ENCODE assay signal across 9 cellular contexts in the genomic region with DNA sequence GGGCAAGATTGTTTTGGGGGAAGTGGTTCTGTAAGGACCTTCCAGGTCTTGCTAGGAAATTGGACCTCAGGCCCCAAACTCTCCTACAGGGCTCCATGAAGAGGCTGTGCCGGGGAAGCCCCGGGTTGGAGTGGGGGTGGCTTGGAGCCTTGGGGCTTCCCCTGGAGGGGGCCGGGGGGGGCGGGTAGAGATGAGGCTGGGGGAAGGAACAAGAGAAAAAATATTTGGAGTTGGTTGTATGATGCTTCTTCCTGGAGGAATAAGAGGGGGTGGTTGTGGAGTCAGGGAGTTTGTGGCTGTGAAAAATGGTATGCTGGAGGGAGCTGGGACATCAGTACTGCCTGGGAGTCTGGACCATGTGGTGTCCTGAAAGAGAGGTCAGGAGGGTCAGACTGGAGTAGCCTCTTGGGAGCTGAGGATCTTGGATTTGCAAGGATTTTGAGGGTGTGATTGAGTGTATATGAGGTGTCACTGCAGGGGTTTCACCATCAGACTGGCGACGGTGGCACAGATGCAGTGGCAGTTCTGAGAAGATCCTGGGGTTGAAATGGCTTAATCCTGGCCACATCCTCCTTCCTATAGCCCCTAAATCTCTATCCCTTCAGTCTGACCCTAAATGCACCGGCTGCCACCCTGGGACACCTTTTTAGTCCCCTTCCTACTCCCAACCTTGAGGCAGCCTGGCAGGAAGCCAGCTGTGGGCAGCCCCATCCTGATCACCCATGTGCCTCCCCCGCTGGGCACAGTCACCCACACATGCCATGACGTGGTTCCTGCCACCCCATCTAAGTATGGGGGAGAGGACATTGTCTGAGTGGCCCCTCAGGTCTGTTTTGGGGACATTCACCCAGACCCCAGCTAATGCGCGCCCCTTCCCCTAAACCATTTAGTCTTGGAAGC. TPM values are rescaled to one million over a fixed set of nuclear protein-coding genes. Genes with fewer than 3 reads are reported as not detected.
DNase-seq lines count a peak whose midpoint lies in the region; ATAC-seq and TF ChIP-seq lines count a peak whose summit lies in the region.
"Had no signal": no experiment of that assay in that cellular context is flagged by ENCODE, and none has a peak within 500 bp of the region (broad histone marks: within the 10 kb centered on the region; RNA-seq: fewer than 3 reads in every experiment).

No MANE protein-coding gene starts in this region.

- no peaks in the 10 kb centered on the region for H3K27me3 ChIP-seq in left lung

- H3K27ac ChIP-seq in left lung, result peak overlapping the region; percentile 90 to 100

- peaks cover 67 to 94% of the 10 kb centered on the region in 2 donors for H3K4me1 ChIP-seq in left lung

- no peaks in the 10 kb centered on the region for H3K36me3 ChIP-seq in left lung

- DNase-seq in NK-92 treated with Interleukin-12 subunit alpha and Interleukin-12 subunit beta, amount 100 ng/mL, for 24 hours (lab: John Stamatoyannopoulos, UW), result peak; percentile 34
- no peak for DNase-seq in NK-92 (lab: John Stamatoyannopoulos, UW; ENCODE audit: unreplicated experiment)
- peak; percentile 71 for DNase-seq in activated gamma-delta T cell treated with anti-CD3 and anti-CD28 coated beads, Interleukin-2, amount 50 U/mL, for 16 hours (ENCODE audit: low read depth)
- peak; percentile 77 to 91 for DNase-seq in left lung
- peak; percentile 80 for DNase-seq in stimulated activated CD8-positive, alpha-beta memory T cell treated with anti-CD3 and anti-CD28 coated beads, Interleukin-4, amount 100 ng/mL, for 48 hours
- DNase-seq in NCI-H187 treated with DMSO at 0.1 percent for 48 hours (lab: John Stamatoyannopoulos, UW), result no peak

- TF ChIP-seq CTCF in left lung (IDR thresholded peaks at IDR 0.05), result no peak

- no peaks in the 10 kb centered on the region for H3K9me3 ChIP-seq in left lung

- intact Hi-C loops in left lung (cut with DNase I), result no loop called here

- no peak for ATAC-seq in left lung
- no peak for ATAC-seq in GM18519 (IDR thresholded peaks at IDR 0.05; ENCODE audit: low FRiP score, unreplicated experiment)
- no peak for ATAC-seq in HG03354 (IDR thresholded peaks at IDR 0.05; ENCODE audit: poor library complexity, severe bottlenecking, unreplicated experiment)

- H3K4me3 ChIP-seq in left lung, result peak overlapping the region; percentile 99 to 100

RNA-seq across cellular contexts. Expression of a gene that starts 10.9 kb away (rescaled TPM):
- total RNA-seq in left lung, result 10 to 100 TPM; 54.7 to 62.6 TPM

RNA-seq across cellular contexts. Expression of a gene that starts 32.2 kb away (rescaled TPM):
- total RNA-seq in left lung, result 10 to 100 TPM; 12.8 to 24.1 TPM

RNA-seq across cellular contexts. Expression of a gene that starts 44.6 kb away (rescaled TPM):
- 1 to 10 TPM; 3.0 to 3.6 TPM for total RNA-seq in left lung
- total RNA-seq: urinary bladder had no signal

Comparison
In these comparisons a context has a peak if more than half of its experiments do, and no peak if none do; other contexts are left out.
1. DNase-seq: peak in NK-92 treated with Interleukin-12 subunit alpha and Interleukin-12 subunit beta, amount 100 ng/mL, for 24 hours (single experiment), activated gamma-delta T cell treated with anti-CD3 and anti-CD28 coated beads, Interleukin-2, amount 50 U/mL, for 16 hours (single experiment), left lung (2 of 2) and stimulated activated CD8-positive, alpha-beta memory T cell treated with anti-CD3 and anti-CD28 coated beads, Interleukin-4, amount 100 ng/mL, for 48 hours (single experiment); none in NK-92 (single experiment) and NCI-H187 treated with DMSO at 0.1 percent for 48 hours (single experiment).